ENCODE assay signal across 11 cellular contexts in genomic region chr10:102310356-102311024, GRCh38.
A peak's percentile ranks its signal among the peaks of the same experiment; 100 is the strongest.
DNase-seq lines count a peak whose midpoint lies in the region; TF ChIP-seq lines count a peak whose summit lies in the region.
"Had no signal": no experiment of that assay in that cellular context is flagged by ENCODE, and none has a peak within 500 bp of the region (broad histone marks: within the 10 kb centered on the region; RNA-seq: fewer than 3 reads in every experiment).

No MANE protein-coding gene starts in this region.

- H3K36me3 Mint-ChIP-seq in type B pancreatic cell = peaks cover 13% of the 10 kb centered on the region

- H3K4me3 Mint-ChIP-seq in type B pancreatic cell = no peak overlapping the region

- TF ChIP-seq CTCF in cardiac fibroblast (IDR thresholded peaks at IDR 0.05; ENCODE audit: low read depth, low read length) = no peak
- no peak for TF ChIP-seq CTCF in type B pancreatic cell (conservative IDR thresholded peaks at IDR 0.05)

- H3K27ac Mint-ChIP-seq in type B pancreatic cell = peak overlapping the region; percentile 5

- no peaks in the 10 kb centered on the region for H3K9me3 ChIP-seq in HUES48 (ENCODE audit: control insufficient read depth, insufficient read depth, low read length)

- H3K36me3 ChIP-seq in HUES48 (ENCODE audit: control insufficient read depth, insufficient read depth, low read length) = no peaks in the 10 kb centered on the region

- no peaks in the 10 kb centered on the region for H3K9me3 Mint-ChIP-seq in type B pancreatic cell

- H3K27me3 Mint-ChIP-seq in type B pancreatic cell = no peaks in the 10 kb centered on the region

- H3K4me1 Mint-ChIP-seq in type B pancreatic cell (ENCODE audit: unreplicated experiment) = peaks cover 46% of the 10 kb centered on the region

- no peak overlapping the region for H3K4me3 ChIP-seq in HUES48 (ENCODE audit: low read depth, low read length)
- no peak overlapping the region for H3K4me3 ChIP-seq in cardiac fibroblast (replicated peaks in 1 of 2; ENCODE audit: low read depth in 2 of 2, low read length in 2 of 2)

- DNase-seq in cardiac fibroblast (ENCODE audit: low read depth in 2 of 2) = peak; percentile 68 to 69
- peak; percentile 95 for DNase-seq in kidney glomerular epithelial cell (lab: John Stamatoyannopoulos, UW)
- no peak for DNase-seq in type B pancreatic cell (ENCODE audit: extremely low spot score, unreplicated experiment)
- DNase-seq in NCI-H2029 (lab: John Stamatoyannopoulos, UW) = no peak
- DNase-seq in SW480 (ENCODE audit: low spot score) = no peak
- DNase-seq in erythroblast (lab: John Stamatoyannopoulos, UW) = no peak
- DNase-seq: central memory CD4-positive, alpha-beta T cell; left cardiac atrium; NCI-H2081; SHP77 had no signal

- no peaks in the 10 kb centered on the region for H3K27me3 ChIP-seq in HUES48 (ENCODE audit: control insufficient read depth, insufficient read depth, low read length)

- peak overlapping the region; percentile 3 for H3K27ac ChIP-seq in HUES48 (ENCODE audit: low read depth, low read length)

- H3K4me1 ChIP-seq in HUES48 (ENCODE audit: control insufficient read depth, insufficient read depth, low read length) = peaks cover 22% of the 10 kb centered on the region

- TF ChIP-seq POLR2A in erythroblast (IDR thresholded peaks at IDR 0.05; ENCODE audit: low read length) = no peak

- no peak overlapping the region for H3K9ac ChIP-seq in HUES48 (ENCODE audit: low read depth, low read length)

Comparison
In these comparisons a context has a peak if more than half of its experiments do, and no peak if none do; other contexts are left out.
1. DNase-seq: peak in cardiac fibroblast (2 of 2) and kidney glomerular epithelial cell (single experiment); none in type B pancreatic cell (single experiment), NCI-H2029 (single experiment), SW480 (single experiment) and erythroblast (0 of 2).